In the genomic region with DNA sequence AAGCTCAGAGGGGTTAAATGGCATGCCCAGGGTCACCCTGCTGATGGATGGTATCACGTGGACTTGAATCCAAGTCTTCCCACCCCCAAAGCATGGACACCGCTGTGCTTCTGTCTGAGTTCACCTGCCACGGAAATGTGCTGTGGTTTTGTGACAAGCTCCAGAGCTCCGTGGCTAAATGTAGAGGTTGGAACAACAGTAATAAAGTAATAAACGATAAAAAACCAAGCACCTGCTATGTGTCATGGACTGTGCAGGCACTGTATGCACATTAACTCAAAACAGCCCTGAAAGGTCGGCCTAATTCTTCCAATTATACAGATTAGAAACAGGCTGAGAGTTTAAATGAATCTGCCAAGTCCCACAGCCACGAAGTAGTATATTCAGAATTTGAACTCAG, we compare ENCODE assay signal across 1 cellular context.
TF ChIP-seq lines count a peak whose summit lies in the region.

No MANE protein-coding gene starts in this region.

TF ChIP-seq in SK-N-SH, 30 proteins besides CTCF, POLR2A, EP300 and RAD21 (continued from another document):
- TF ChIP-seq GABPA (IDR thresholded peaks at IDR 0.05; ENCODE audit: low read depth) (no peak), SMC3 (IDR thresholded peaks at IDR 0.05; ENCODE audit: low read depth, low read length) (no peak), GATA2 (CRISPR knock-in tag; IDR thresholded peaks at IDR 0.05) (peak; percentile 68), TCF12 (IDR thresholded peaks at IDR 0.05) (peak; percentile 17; the same call in 1 of the 2 replicates), MXI1 (IDR thresholded peaks at IDR 0.05; ENCODE audit: low read depth, low read length) (no peak), FOXM1 (IDR thresholded peaks at IDR 0.05; ENCODE audit: low read depth) (no peak), MEF2A (IDR thresholded peaks at IDR 0.05; ENCODE audit: borderline replicate concordance, low read depth) (no peak)
- TF ChIP-seq, protein P1, sequence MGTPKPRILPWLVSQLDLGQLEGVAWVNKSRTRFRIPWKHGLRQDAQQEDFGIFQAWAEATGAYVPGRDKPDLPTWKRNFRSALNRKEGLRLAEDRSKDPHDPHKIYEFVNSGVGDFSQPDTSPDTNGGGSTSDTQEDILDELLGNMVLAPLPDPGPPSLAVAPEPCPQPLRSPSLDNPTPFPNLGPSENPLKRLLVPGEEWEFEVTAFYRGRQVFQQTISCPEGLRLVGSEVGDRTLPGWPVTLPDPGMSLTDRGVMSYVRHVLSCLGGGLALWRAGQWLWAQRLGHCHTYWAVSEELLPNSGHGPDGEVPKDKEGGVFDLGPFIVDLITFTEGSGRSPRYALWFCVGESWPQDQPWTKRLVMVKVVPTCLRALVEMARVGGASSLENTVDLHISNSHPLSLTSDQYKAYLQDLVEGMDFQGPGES (IDR thresholded peaks at IDR 0.05; ENCODE audit: low read depth, low read length), result no peak
- TF ChIP-seq, protein P2, sequence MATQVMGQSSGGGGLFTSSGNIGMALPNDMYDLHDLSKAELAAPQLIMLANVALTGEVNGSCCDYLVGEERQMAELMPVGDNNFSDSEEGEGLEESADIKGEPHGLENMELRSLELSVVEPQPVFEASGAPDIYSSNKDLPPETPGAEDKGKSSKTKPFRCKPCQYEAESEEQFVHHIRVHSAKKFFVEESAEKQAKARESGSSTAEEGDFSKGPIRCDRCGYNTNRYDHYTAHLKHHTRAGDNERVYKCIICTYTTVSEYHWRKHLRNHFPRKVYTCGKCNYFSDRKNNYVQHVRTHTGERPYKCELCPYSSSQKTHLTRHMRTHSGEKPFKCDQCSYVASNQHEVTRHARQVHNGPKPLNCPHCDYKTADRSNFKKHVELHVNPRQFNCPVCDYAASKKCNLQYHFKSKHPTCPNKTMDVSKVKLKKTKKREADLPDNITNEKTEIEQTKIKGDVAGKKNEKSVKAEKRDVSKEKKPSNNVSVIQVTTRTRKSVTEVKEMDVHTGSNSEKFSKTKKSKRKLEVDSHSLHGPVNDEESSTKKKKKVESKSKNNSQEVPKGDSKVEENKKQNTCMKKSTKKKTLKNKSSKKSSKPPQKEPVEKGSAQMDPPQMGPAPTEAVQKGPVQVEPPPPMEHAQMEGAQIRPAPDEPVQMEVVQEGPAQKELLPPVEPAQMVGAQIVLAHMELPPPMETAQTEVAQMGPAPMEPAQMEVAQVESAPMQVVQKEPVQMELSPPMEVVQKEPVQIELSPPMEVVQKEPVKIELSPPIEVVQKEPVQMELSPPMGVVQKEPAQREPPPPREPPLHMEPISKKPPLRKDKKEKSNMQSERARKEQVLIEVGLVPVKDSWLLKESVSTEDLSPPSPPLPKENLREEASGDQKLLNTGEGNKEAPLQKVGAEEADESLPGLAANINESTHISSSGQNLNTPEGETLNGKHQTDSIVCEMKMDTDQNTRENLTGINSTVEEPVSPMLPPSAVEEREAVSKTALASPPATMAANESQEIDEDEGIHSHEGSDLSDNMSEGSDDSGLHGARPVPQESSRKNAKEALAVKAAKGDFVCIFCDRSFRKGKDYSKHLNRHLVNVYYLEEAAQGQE (IDR thresholded peaks at IDR 0.05; ENCODE audit: low read depth, low read length), result no peak
